Comparison of ENCODE assay signal across 15 cellular contexts in the genomic region with DNA sequence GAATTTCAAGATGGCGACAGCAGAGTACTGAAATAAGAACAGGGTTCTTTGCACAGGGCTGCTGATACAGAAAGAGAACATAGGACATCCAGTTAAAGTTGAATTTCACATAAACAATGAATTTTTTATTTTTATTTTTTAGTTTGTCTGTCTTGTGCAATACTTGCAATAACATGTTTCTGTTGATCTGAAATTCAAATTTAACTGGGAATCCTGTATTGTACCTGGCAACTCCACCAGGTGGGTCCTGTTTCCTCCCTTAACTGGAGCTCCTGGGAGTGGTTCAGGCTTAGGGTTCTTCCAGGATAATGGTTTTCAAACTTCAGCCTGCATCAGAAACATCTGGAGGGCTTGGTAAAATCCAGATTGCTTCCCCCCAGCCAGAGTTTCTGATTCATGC. TPM values are rescaled to one million over a fixed set of nuclear protein-coding genes. Genes with fewer than 3 reads are reported as not detected.
A peak's percentile ranks its signal among the peaks of the same experiment; 100 is the strongest.
DNase-seq lines count a peak whose midpoint lies in the region; ATAC-seq and TF ChIP-seq lines count a peak whose summit lies in the region.
"Had no signal": no experiment of that assay in that cellular context is flagged by ENCODE, and none has a peak within 500 bp of the region (broad histone marks: within the 10 kb centered on the region; RNA-seq: fewer than 3 reads in every experiment).

No MANE protein-coding gene starts in this region.

- H3K27me3 Mint-ChIP-seq in GM23338 (ENCODE audit: insufficient read depth, low read depth, poor library complexity), result peaks cover 7% of the 10 kb centered on the region
- H3K27me3 Mint-ChIP-seq in T-helper 17 cell, result peaks cover 6% of the 10 kb centered on the region
- H3K27me3 Mint-ChIP-seq in nephron (ENCODE audit: low read depth), result no peaks in the 10 kb centered on the region

- H3K36me3 ChIP-seq in GM23338 (ENCODE audit: insufficient read depth) (no peaks in the 10 kb centered on the region), thyroid gland (no peaks in the 10 kb centered on the region)
- H3K36me3 ChIP-seq: BLaER1, HAP-1 had no signal

- H3K9me3 Mint-ChIP-seq in GM23338 (peaks cover 4% of the 10 kb centered on the region; the same call in 1 of the 3 replicates), nephron (peaks cover 2% of the 10 kb centered on the region)
- H3K9me3 Mint-ChIP-seq in stimulated activated effector memory CD8-positive, alpha-beta T cell treated with anti-CD3 and anti-CD28 coated beads, Interleukin-12 subunit alpha, Interleukin-12 subunit beta, amount 100 ng/mL, for 72 hours, result no peaks in the 10 kb centered on the region
- H3K9me3 Mint-ChIP-seq: CD8-positive, alpha-beta T cell; IgD-negative memory B cell had no signal

- H4K20me1 ChIP-seq in GM23338 (replicated peaks; ENCODE audit: insufficient read depth), result no peaks in the 10 kb centered on the region
- H4K20me1 ChIP-seq: BLaER1 had no signal

- H3K27me3 ChIP-seq in GM23338 (ENCODE audit: insufficient read depth) (no peaks in the 10 kb centered on the region), thyroid gland (no peaks in the 10 kb centered on the region), foreskin keratinocyte (no peaks in the 10 kb centered on the region)
- H3K27me3 ChIP-seq: BLaER1 had no signal

- no peaks in the 10 kb centered on the region for H3K79me2 ChIP-seq in GM23338 (replicated peaks; ENCODE audit: insufficient read depth)

- H3K4me3 ChIP-seq in GM23338 (no peak overlapping the region), thyroid gland (replicated peaks in 1 of 3) (no peak overlapping the region)
- H3K4me3 ChIP-seq: BLaER1, GM12878, HAP-1 had no signal

- no peak overlapping the region for H2AFZ ChIP-seq in GM23338

- no peak overlapping the region for H3K4me2 ChIP-seq in GM23338

- H3K9me3 ChIP-seq in T-helper 17 cell (ENCODE audit: control insufficient read depth, low read length, poor library complexity, severe bottlenecking) (no peaks in the 10 kb centered on the region), thyroid gland (no peaks in the 10 kb centered on the region)
- H3K9me3 ChIP-seq: BLaER1, HAP-1 had no signal

- intact Hi-C loops in thyroid gland (cut with DNase I), result loop anchor here (5.0 to 10.0 kb wide), 4 partner anchors 35 to 218 kb away; partner anchors contain the start of genes DGAT2 and MAP6

- DNase-seq in GM23338 (ENCODE audit: low spot score), result no peak
- no peak for DNase-seq in T-helper 17 cell
- no peak for DNase-seq in stimulated activated effector memory CD8-positive, alpha-beta T cell treated with anti-CD3 and anti-CD28 coated beads, Interleukin-12 subunit alpha, Interleukin-12 subunit beta, amount 100 ng/mL, for 72 hours (ENCODE audit: low spot score in 2 of 2)
- no peak for DNase-seq in thyroid gland
- no peak for DNase-seq in CD1c-positive myeloid dendritic cell (ENCODE audit: extremely low spot score)
- DNase-seq in foreskin keratinocyte, result no peak
- DNase-seq: DMS 273 treated with DMSO at 0.1 percent for 48 hours had no signal

- H3K4me1 Mint-ChIP-seq in GM23338, result peaks cover 9% of the 10 kb centered on the region
- H3K4me1 Mint-ChIP-seq in T-helper 17 cell, result peaks cover 2% of the 10 kb centered on the region
- peaks cover 6% of the 10 kb centered on the region for H3K4me1 Mint-ChIP-seq in nephron
- H3K4me1 Mint-ChIP-seq in stimulated activated effector memory CD8-positive, alpha-beta T cell treated with anti-CD3 and anti-CD28 coated beads, Interleukin-12 subunit alpha, Interleukin-12 subunit beta, amount 100 ng/mL, for 72 hours, result peaks cover 7% of the 10 kb centered on the region
- H3K4me1 Mint-ChIP-seq: CD14-positive monocyte, IgD-negative memory B cell had no signal

- H3K4me1 ChIP-seq in GM23338 (ENCODE audit: insufficient read depth) (no peaks in the 10 kb centered on the region; the same call in 1 of the 2 replicates), thyroid gland (peaks cover 0 to 4% of the 10 kb centered on the region in 2 donors), foreskin keratinocyte (no peaks in the 10 kb centered on the region)
- H3K4me1 ChIP-seq: HAP-1 had no signal

- H3K27ac Mint-ChIP-seq in GM23338, result no peak overlapping the region
- H3K27ac Mint-ChIP-seq in T-helper 17 cell, result peak overlapping the region; percentile 78
- peak overlapping the region in 2 of 3 experiments; percentile 73 to 92 for H3K27ac Mint-ChIP-seq in nephron
- H3K27ac Mint-ChIP-seq in stimulated activated effector memory CD8-positive, alpha-beta T cell treated with anti-CD3 and anti-CD28 coated beads, Interleukin-12 subunit alpha, Interleukin-12 subunit beta, amount 100 ng/mL, for 72 hours, result peak overlapping the region; percentile 82
- H3K27ac Mint-ChIP-seq: CD14-positive monocyte; CD8-positive, alpha-beta T cell; IgD-negative memory B cell had no signal

- TF ChIP-seq CTCF in GM23338 (conservative IDR thresholded peaks at IDR 0.05; ENCODE audit: low read depth in 2 of 2) (no peak), nephron (IDR thresholded peaks at IDR 0.05; ENCODE audit: unreplicated experiment in 3 of 3) (no peak), thyroid gland (IDR thresholded peaks at IDR 0.05) (no peak), foreskin keratinocyte (conservative IDR thresholded peaks at IDR 0.05) (no peak)

- no peak overlapping the region for H3K27ac ChIP-seq in GM23338 (ENCODE audit: low read depth)
- H3K27ac ChIP-seq in thyroid gland, result no peak overlapping the region
- no peak overlapping the region for H3K27ac ChIP-seq in foreskin keratinocyte
- H3K27ac ChIP-seq: HL-60 had no signal

- H3K4me3 Mint-ChIP-seq in GM23338, result no peak overlapping the region
- no peak overlapping the region for H3K4me3 Mint-ChIP-seq in T-helper 17 cell
- H3K4me3 Mint-ChIP-seq in nephron, result no peak overlapping the region
- H3K4me3 Mint-ChIP-seq in stimulated activated effector memory CD8-positive, alpha-beta T cell treated with anti-CD3 and anti-CD28 coated beads, Interleukin-12 subunit alpha, Interleukin-12 subunit beta, amount 100 ng/mL, for 72 hours, result no peak overlapping the region
- H3K4me3 Mint-ChIP-seq: CD14-positive monocyte; CD8-positive, alpha-beta T cell; IgD-negative memory B cell had no signal

- no peak for TF ChIP-seq POLR2A in thyroid gland (IDR thresholded peaks at IDR 0.05)

- peaks cover 3% of the 10 kb centered on the region; the same call in 2 of the 3 replicates for H3K36me3 Mint-ChIP-seq in GM23338 (ENCODE audit: low read depth)
- H3K36me3 Mint-ChIP-seq in T-helper 17 cell (ENCODE audit: low read depth), result no peaks in the 10 kb centered on the region
- no peaks in the 10 kb centered on the region for H3K36me3 Mint-ChIP-seq in nephron (ENCODE audit: low read depth)
- peaks cover 5% of the 10 kb centered on the region for H3K36me3 Mint-ChIP-seq in stimulated activated effector memory CD8-positive, alpha-beta T cell treated with anti-CD3 and anti-CD28 coated beads, Interleukin-12 subunit alpha, Interleukin-12 subunit beta, amount 100 ng/mL, for 72 hours
- H3K36me3 Mint-ChIP-seq: CD14-positive monocyte; CD8-positive, alpha-beta T cell had no signal

- no peaks in the 10 kb centered on the region for H3K9me2 ChIP-seq in GM23338 (ENCODE audit: insufficient read depth)

- ATAC-seq in GM23338 (peak; percentile 23), T-helper 17 cell (no peak), foreskin keratinocyte (no peak)
- ATAC-seq in stimulated activated effector memory CD8-positive, alpha-beta T cell treated with anti-CD3 and anti-CD28 coated beads, Interleukin-12 subunit alpha, Interleukin-12 subunit beta, amount 100 ng/mL, for 72 hours, result no peak

- whole genome bisulfite sequencing in thyroid gland, 2 donors, result 89 to 100% methylated on average over 1 of the region's 1 CpG

- H3F3A ChIP-seq in GM23338 (replicated peaks; ENCODE audit: low read depth), result no peaks in the 10 kb centered on the region

TF ChIP-seq in GM23338, 12 proteins besides CTCF, POLR2A, EP300 and RAD21 (continues in another document):
- no peak for TF ChIP-seq EZH2phosphoT487 (IDR thresholded peaks at IDR 0.05; ENCODE audit: unreplicated experiment)
- TF ChIP-seq, protein P1, sequence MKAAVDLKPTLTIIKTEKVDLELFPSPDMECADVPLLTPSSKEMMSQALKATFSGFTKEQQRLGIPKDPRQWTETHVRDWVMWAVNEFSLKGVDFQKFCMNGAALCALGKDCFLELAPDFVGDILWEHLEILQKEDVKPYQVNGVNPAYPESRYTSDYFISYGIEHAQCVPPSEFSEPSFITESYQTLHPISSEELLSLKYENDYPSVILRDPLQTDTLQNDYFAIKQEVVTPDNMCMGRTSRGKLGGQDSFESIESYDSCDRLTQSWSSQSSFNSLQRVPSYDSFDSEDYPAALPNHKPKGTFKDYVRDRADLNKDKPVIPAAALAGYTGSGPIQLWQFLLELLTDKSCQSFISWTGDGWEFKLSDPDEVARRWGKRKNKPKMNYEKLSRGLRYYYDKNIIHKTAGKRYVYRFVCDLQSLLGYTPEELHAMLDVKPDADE (IDR thresholded peaks at IDR 0.05), result no peak
- TF ChIP-seq ZNF331 (CRISPR knock-in tag; IDR thresholded peaks at IDR 0.05; ENCODE audit: low read depth), result no peak
- TF ChIP-seq POLR2AphosphoS5 (IDR thresholded peaks at IDR 0.05; ENCODE audit: low read depth), result no peak
- no peak for TF ChIP-seq EZH2 (IDR thresholded peaks at IDR 0.05; ENCODE audit: low read depth, unreplicated experiment)
- no peak for TF ChIP-seq JUNB (IDR thresholded peaks at IDR 0.05; ENCODE audit: unreplicated experiment)
- TF ChIP-seq CREB1 (CRISPR knock-in tag; IDR thresholded peaks at IDR 0.05; ENCODE audit: low read depth), result no peak
- no peak for TF ChIP-seq ZNF114 (CRISPR knock-in tag; IDR thresholded peaks at IDR 0.05)
- no peak for TF ChIP-seq NANOG (IDR thresholded peaks at IDR 0.05; ENCODE audit: borderline replicate concordance)
- TF ChIP-seq STAT1 (IDR thresholded peaks at IDR 0.05; ENCODE audit: unreplicated experiment), result no peak

RNA-seq across cellular contexts. Expression of gene SERPINH1, which starts 14.9 kb away (rescaled TPM):
- 1,217 and 1,375 TPM in 2 replicates for total RNA-seq in GM23338 (2014; rRNA removed; shearing (Covaris generic))
- polyA plus RNA-seq in GM23338 (2016; fragmentation: Nextera tagmentation; extraction: Ambion mirVana) (238 and 269 TPM in 2 replicates), foreskin keratinocyte (211 and 241 TPM in 2 replicates)
- total RNA-seq in T-helper 17 cell (1 to 10 TPM; 3.5 to 3.6 TPM), thyroid gland (100 to 1,000 TPM; 102 to 167 (median 143) TPM), foreskin keratinocyte (194 and 216 TPM in 2 replicates)

RNA-seq across cellular contexts. Expression of gene GDPD5, which starts 21.4 kb away (rescaled TPM):
- 3.3 and 4.9 TPM in 2 replicates for total RNA-seq in GM23338 (2014; rRNA removed; shearing (Covaris generic))
- polyA plus RNA-seq in GM23338 (2016; fragmentation: Nextera tagmentation; extraction: Ambion mirVana) (1.6 and 1.7 TPM in 2 replicates), foreskin keratinocyte (5.1 and 8.5 TPM in 2 replicates)
- total RNA-seq in T-helper 17 cell (100 to 1,000 TPM in 1 of 2 donors, 10 to 100 TPM in 1; 77.3 to 108 TPM), thyroid gland (1 to 10 TPM; 5.6 to 6.4 (median 6.1) TPM), foreskin keratinocyte (6.4 and 11.1 TPM in 2 replicates)

Comparison
In these comparisons a context has a peak if more than half of its experiments do, and no peak if none do; other contexts are left out.
1. RNA of gene SERPINH1, which starts 14.9 kb away (total RNA-seq): 1,217 to 1,375 TPM in GM23338, 194 to 216 TPM in foreskin keratinocyte and 102 to 167 TPM in thyroid gland; 3.5 to 3.6 TPM in T-helper 17 cell; every median in the first group is over 10 times any median in the second.